In the genomic region with DNA sequence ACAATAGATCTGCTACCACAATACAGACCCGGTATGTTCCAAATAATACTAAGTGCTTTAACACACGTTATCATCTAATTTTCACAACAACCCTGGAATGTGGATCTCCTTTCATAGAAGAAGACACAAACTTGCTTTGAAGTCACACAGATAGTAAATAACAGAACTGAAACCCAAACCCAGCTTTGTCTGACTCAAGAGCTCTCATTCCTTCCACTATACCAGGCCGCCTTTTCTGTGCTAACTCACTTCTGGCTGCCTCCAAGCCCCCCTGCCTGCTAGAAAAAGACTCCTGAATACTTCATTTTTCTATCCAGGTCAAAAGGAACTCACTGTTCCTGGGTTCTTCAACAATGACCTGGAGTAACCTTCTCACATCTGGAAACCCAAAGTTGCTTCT, we compare ENCODE assay signal across 10 cellular contexts. TPM values are rescaled to one million over a fixed set of nuclear protein-coding genes. Genes with fewer than 3 reads are reported as not detected.
DNase-seq lines count a peak whose midpoint lies in the region; ATAC-seq and TF ChIP-seq lines count a peak whose summit lies in the region.
"Had no signal": no experiment of that assay in that cellular context is flagged by ENCODE, and none has a peak within 500 bp of the region (broad histone marks: within the 10 kb centered on the region; RNA-seq: fewer than 3 reads in every experiment).

No MANE protein-coding gene starts in this region.

- H3K9me2 ChIP-seq in SU-DHL-6 (replicated peaks; ENCODE audit: insufficient read depth, low read length) (no peaks in the 10 kb centered on the region), hepatocyte (replicated peaks; ENCODE audit: insufficient read depth) (no peaks in the 10 kb centered on the region)

- peaks cover 0 to 2% (median 0%) of the 10 kb centered on the region in 7 donors for H3K9me3 Mint-ChIP-seq in CD4-positive, CD25-positive, alpha-beta regulatory T cell
- H3K9me3 Mint-ChIP-seq in endothelial cell (ENCODE audit: unreplicated experiment), result no peaks in the 10 kb centered on the region
- H3K9me3 Mint-ChIP-seq: neural progenitor cell had no signal

- H3K4me2 ChIP-seq in SU-DHL-6 (ENCODE audit: low read depth, low read length, poor library complexity, severe bottlenecking) (peak overlapping the region; percentile 1), hepatocyte (no peak overlapping the region)
- H3K4me2 ChIP-seq: neural progenitor cell had no signal

- no peaks in the 10 kb centered on the region for H3K27me3 Mint-ChIP-seq in CD4-positive, CD25-positive, alpha-beta regulatory T cell
- H3K27me3 Mint-ChIP-seq in endothelial cell (ENCODE audit: unreplicated experiment), result peaks cover 14% of the 10 kb centered on the region

- WGBS in hepatocyte (ENCODE audit: low lambda C conversion rate, missing lambda C conversion rate), result 95% methylated on average over 3 of the region's 3 CpGs

- H3K4me1 Mint-ChIP-seq in CD4-positive, CD25-positive, alpha-beta regulatory T cell, result peaks cover 20 to 80% (median 47%) of the 10 kb centered on the region in 4 donors
- peaks cover 88% of the 10 kb centered on the region for H3K4me1 Mint-ChIP-seq in endothelial cell (ENCODE audit: unreplicated experiment)

- no peak for TF ChIP-seq CTCF in SU-DHL-6 (IDR thresholded peaks at IDR 0.05; ENCODE audit: insufficient read depth, low read length, poor library complexity, severe bottlenecking)
- no peak for TF ChIP-seq CTCF in endothelial cell (IDR thresholded peaks at IDR 0.05; ENCODE audit: unreplicated experiment)
- no peak for TF ChIP-seq CTCF in hepatocyte (IDR thresholded peaks at IDR 0.05; ENCODE audit: poor library complexity)
- TF ChIP-seq CTCF in A673 (conservative IDR thresholded peaks at IDR 0.05; ENCODE audit: low read depth, low read length), result no peak

- CTCF ChIA-PET in A673 (lab: Charles Lee), result interaction anchor here (1.1 kb wide), 1 partner anchor 24 kb away, joined by 3 read pairs; no protein-coding TSS in a partner anchor

- H3K4me3 Mint-ChIP-seq in CD4-positive, CD25-positive, alpha-beta regulatory T cell, result peak overlapping the region; percentile 65 to 82 (median 78)
- peak overlapping the region; percentile 74 for H3K4me3 Mint-ChIP-seq in endothelial cell (ENCODE audit: unreplicated experiment)
- H3K4me3 Mint-ChIP-seq: neural progenitor cell had no signal

- H3K36me3 Mint-ChIP-seq in CD4-positive, CD25-positive, alpha-beta regulatory T cell, result peaks cover 33% of the 10 kb centered on the region
- H3K36me3 Mint-ChIP-seq in endothelial cell (ENCODE audit: low read depth, unreplicated experiment), result peaks cover 64% of the 10 kb centered on the region

- no peaks in the 10 kb centered on the region for H3K9me3 ChIP-seq in CD4-positive, CD25-positive, alpha-beta regulatory T cell (ENCODE audit: control insufficient read depth in 2 of 2, low read length in 2 of 2)
- H3K9me3 ChIP-seq in SU-DHL-6 (ENCODE audit: insufficient read depth, low read length) (no peaks in the 10 kb centered on the region), hepatocyte (ENCODE audit: low read depth) (no peaks in the 10 kb centered on the region), A673 (ENCODE audit: low read depth, low read length, poor library complexity, severe bottlenecking) (no peaks in the 10 kb centered on the region)
- H3K9me3 ChIP-seq: SJSA1 had no signal

- POLR2A ChIA-PET in A673 (lab: Charles Lee; ENCODE audit: low non-redundant PET), result no interaction called here

- H3K27me3 ChIP-seq in CD4-positive, CD25-positive, alpha-beta regulatory T cell (ENCODE audit: control insufficient read depth, insufficient read depth, low read length), result no peaks in the 10 kb centered on the region
- H3K27me3 ChIP-seq in SU-DHL-6 (ENCODE audit: low read length) (no peaks in the 10 kb centered on the region), hepatocyte (no peaks in the 10 kb centered on the region), A673 (replicated peaks; ENCODE audit: insufficient read depth, low read depth, low read length, poor library complexity) (no peaks in the 10 kb centered on the region)
- H3K27me3 ChIP-seq: neural progenitor cell, SJSA1 had no signal

- H3K27ac ChIP-seq in CD4-positive, CD25-positive, alpha-beta regulatory T cell (ENCODE audit: insufficient read depth, low read length, poor library complexity, severe bottlenecking), result no peak overlapping the region
- H3K27ac ChIP-seq in SU-DHL-6 (ENCODE audit: low read depth, low read length), result peak overlapping the region; percentile 86
- H3K27ac ChIP-seq in hepatocyte, result no peak overlapping the region
- no peak overlapping the region for H3K27ac ChIP-seq in A673 (ENCODE audit: low read depth, low read length, poor library complexity, severe bottlenecking)
- H3K27ac ChIP-seq: neural progenitor cell, SJSA1 had no signal

- H3K79me2 ChIP-seq in SU-DHL-6 (ENCODE audit: insufficient read depth, low read length) (no peaks in the 10 kb centered on the region), hepatocyte (no peaks in the 10 kb centered on the region)

- intact Hi-C loops in A673 (cut with micrococcal nuclease; ENCODE audit: unreplicated experiment), result no loop called here

- H2AFZ ChIP-seq in SU-DHL-6 (ENCODE audit: low read depth, low read length, severe bottlenecking) (no peak overlapping the region), hepatocyte (no peak overlapping the region)
- H2AFZ ChIP-seq: neural progenitor cell had no signal

- ATAC-seq in CD4-positive, CD25-positive, alpha-beta regulatory T cell (ENCODE audit: low read depth in 2 of 2), result no peak
- ATAC-seq in GM18868 (IDR thresholded peaks at IDR 0.05; ENCODE audit: unreplicated experiment) (peak; percentile 54), GM19467 (IDR thresholded peaks at IDR 0.05; ENCODE audit: unreplicated experiment) (no peak)

- H3K4me1 ChIP-seq in CD4-positive, CD25-positive, alpha-beta regulatory T cell (ENCODE audit: control insufficient read depth, insufficient read depth, low read length, poor library complexity, severe bottlenecking), result peaks cover 53% of the 10 kb centered on the region
- H3K4me1 ChIP-seq in hepatocyte (ENCODE audit: insufficient read depth), result peaks cover 10% of the 10 kb centered on the region
- H3K4me1 ChIP-seq in A673 (ENCODE audit: insufficient read depth, low read length, poor library complexity, severe bottlenecking), result peaks cover 19% of the 10 kb centered on the region
- H3K4me1 ChIP-seq: neural progenitor cell had no signal

- H3K9ac ChIP-seq in SU-DHL-6 (ENCODE audit: low read length), result no peak overlapping the region
- H3K9ac ChIP-seq: neural progenitor cell had no signal

- BruUV-seq in A673 (replicated peaks; lab: Mats Ljungman, UMichigan), result no TSS peak

- H3K4me3 ChIP-seq in CD4-positive, CD25-positive, alpha-beta regulatory T cell (ENCODE audit: low read depth, low read length), result no peak overlapping the region
- H3K4me3 ChIP-seq in SU-DHL-6 (ENCODE audit: insufficient read depth, low read length, poor library complexity, severe bottlenecking), result no peak overlapping the region
- H3K4me3 ChIP-seq in hepatocyte, result no peak overlapping the region
- no peak overlapping the region for H3K4me3 ChIP-seq in A673 (ENCODE audit: low read depth, low read length, poor library complexity, severe bottlenecking)
- H3K4me3 ChIP-seq: neural progenitor cell, SJSA1 had no signal

- peak overlapping the region; percentile 89 to 99 (median 95) for H3K27ac Mint-ChIP-seq in CD4-positive, CD25-positive, alpha-beta regulatory T cell
- peak overlapping the region; percentile 100 for H3K27ac Mint-ChIP-seq in endothelial cell (ENCODE audit: unreplicated experiment)
- H3K27ac Mint-ChIP-seq: neural progenitor cell had no signal

- no peaks in the 10 kb centered on the region for H3F3A ChIP-seq in SU-DHL-6 (ENCODE audit: insufficient read depth)

- H4K20me1 ChIP-seq in SU-DHL-6 (ENCODE audit: low read depth, low read length), result no peaks in the 10 kb centered on the region
- H4K20me1 ChIP-seq in hepatocyte (ENCODE audit: insufficient read depth, poor library complexity, severe bottlenecking), result no peaks in the 10 kb centered on the region

- H3K36me3 ChIP-seq in CD4-positive, CD25-positive, alpha-beta regulatory T cell (ENCODE audit: control insufficient read depth, insufficient read depth, low read length), result peaks cover 15% of the 10 kb centered on the region
- H3K36me3 ChIP-seq in SU-DHL-6 (ENCODE audit: low read length), result no peaks in the 10 kb centered on the region
- H3K36me3 ChIP-seq in hepatocyte (replicated peaks; ENCODE audit: insufficient read depth, low read depth), result no peaks in the 10 kb centered on the region
- no peaks in the 10 kb centered on the region for H3K36me3 ChIP-seq in A673 (ENCODE audit: insufficient read depth, low read length, poor library complexity, severe bottlenecking)
- H3K36me3 ChIP-seq: neural progenitor cell had no signal

- DNase-seq in CD4-positive, CD25-positive, alpha-beta regulatory T cell, result peak in 1 of 3 donors; percentile 35
- no peak for DNase-seq in endothelial cell (ENCODE audit: low spot score)
- DNase-seq in hepatocyte (ENCODE audit: low spot score), result no peak
- DNase-seq in SW480 (ENCODE audit: low spot score), result no peak
- no peak for DNase-seq in A673 (ENCODE audit: low spot score)

RNA-seq across cellular contexts. Expression of a gene that starts 37.8 kb away (rescaled TPM):
- total RNA-seq in CD4-positive, CD25-positive, alpha-beta regulatory T cell, result 6.3 TPM
- 1 to 10 TPM in 3 of 4 donors, under 1 TPM in 1; 0.78 to 3.2 (median 1.7) TPM for polyA plus RNA-seq in CD4-positive, CD25-positive, alpha-beta regulatory T cell
- total RNA-seq in endothelial cell (ENCODE audit: unreplicated experiment) (9.2 TPM), hepatocyte (11.1 and 14.9 TPM in 2 replicates), A673 (2021) (14.0 and 19.4 TPM in 2 replicates)
- 30.1 and 34.5 TPM in 2 replicates for polyA plus RNA-seq in hepatocyte

RNA-seq across cellular contexts. Expression of a gene that starts 46.0 kb away (rescaled TPM):
- 21.4 TPM for total RNA-seq in CD4-positive, CD25-positive, alpha-beta regulatory T cell
- 1 to 10 TPM; 3.8 to 9.0 (median 5.0) TPM for polyA plus RNA-seq in CD4-positive, CD25-positive, alpha-beta regulatory T cell
- total RNA-seq in endothelial cell (ENCODE audit: unreplicated experiment), result 194 TPM
- 8.3 TPM in 2 replicates for total RNA-seq in hepatocyte
- 3.6 and 5.8 TPM in 2 replicates for polyA plus RNA-seq in hepatocyte
- 22.0 and 27.7 TPM in 2 replicates for total RNA-seq in A673 (2021)

RNA-seq across cellular contexts. Expression of a gene that starts 55.8 kb away (rescaled TPM):
- total RNA-seq in CD4-positive, CD25-positive, alpha-beta regulatory T cell, result not detected
- under 1 TPM in 1 of 4 donors, not detected in 3; 0.14 TPM for polyA plus RNA-seq in CD4-positive, CD25-positive, alpha-beta regulatory T cell
- total RNA-seq in endothelial cell (ENCODE audit: unreplicated experiment) (1.9 TPM), hepatocyte (0.17 and 0.52 TPM in 2 replicates), A673 (2021) (0.19 and 0.20 TPM in 2 replicates)
- polyA plus RNA-seq in hepatocyte, result 0.69 TPM in 1 of 2 replicates, not detected in the other
